1 cellular context compared by ENCODE assay signal in genomic region chr13:20902438-20903163, GRCh38.
TF ChIP-seq lines count a peak whose summit lies in the region.

XPO4 (minus strand) TSS chr13:20902746; CDS start chr13:20902738, 8 bp downstream.

TF ChIP-seq in HepG2, 621 proteins besides CTCF, POLR2A, EP300 and RAD21 (continued from another document and continues in another):
- TF ChIP-seq CEBPZ (IDR thresholded peaks at IDR 0.05; ENCODE audit: low read length) (no peak), DNMT1 (CRISPR knock-in tag; IDR thresholded peaks at IDR 0.05) (no peak; the same call in 1 of the 2 replicates), ZNF121 (CRISPR knock-in tag; IDR thresholded peaks at IDR 0.05) (0 out of 2 replicates have a peak, but pooled peaks have one; percentile 12), ZBTB42 (CRISPR knock-in tag; IDR thresholded peaks at IDR 0.05) (0 out of 2 replicates have a peak, but pooled peaks have one; percentile 17), HCFC1 (IDR thresholded peaks at IDR 0.05; ENCODE audit: low read depth, low read length) (no peak; the same call in 1 of the 2 replicates), E2F5 (CRISPR knock-in tag; conservative IDR thresholded peaks at IDR 0.05) (0 out of 2 replicates have a peak, but pooled peaks have one; percentile 56), ESRRA (CRISPR knock-in tag; IDR thresholded peaks at IDR 0.05; ENCODE audit: low read depth) (peak; percentile 50; the same call in 1 of the 2 replicates), AKAP8 (CRISPR knock-in tag; IDR thresholded peaks at IDR 0.05) (no peak), KDM5A (IDR thresholded peaks at IDR 0.05; ENCODE audit: borderline replicate concordance, low read length) (peak; percentile 89), FOSL2 (CRISPR knock-in tag; IDR thresholded peaks at IDR 0.05) (no peak; the same call in 1 of the 2 replicates), MIXL1 (CRISPR knock-in tag; IDR thresholded peaks at IDR 0.05) (no peak), FOXK1 (CRISPR knock-in tag; IDR thresholded peaks at IDR 0.05; ENCODE audit: borderline replicate concordance, low read depth) (no peak), AGO2 (optimal IDR thresholded peaks at IDR 0.05; ENCODE audit: low read depth, low read length) (peak; percentile 66), ZNF598 (CRISPR knock-in tag; IDR thresholded peaks at IDR 0.05; ENCODE audit: borderline replicate concordance) (no peak), ZBTB7A (CRISPR knock-in tag; IDR thresholded peaks at IDR 0.05) (peak; percentile 53; the same call in 1 of the 2 replicates), ZNF773 (CRISPR knock-in tag; IDR thresholded peaks at IDR 0.05; ENCODE audit: borderline replicate concordance) (peak; percentile 15; the same call in 1 of the 2 replicates), ZNF563 (CRISPR knock-in tag; IDR thresholded peaks at IDR 0.05) (peak; percentile 47; the same call in 1 of the 2 replicates), NFYB (CRISPR knock-in tag; IDR thresholded peaks at IDR 0.05) (peak; percentile 68), ZNF274 (CRISPR knock-in tag; IDR thresholded peaks at IDR 0.05) (0 out of 2 replicates have a peak, but pooled peaks have one; percentile 35), GTF3A (CRISPR knock-in tag; conservative IDR thresholded peaks at IDR 0.05) (no peak), REST (IDR thresholded peaks at IDR 0.05; ENCODE audit: borderline replicate concordance in 1 of 2, low read depth in 1 of 2, low read length in 2 of 2) (0 out of 4 replicates have a peak, but pooled peaks of 1 of the 2 experiments have one; percentile 12), ATAD3A (CRISPR knock-in tag; IDR thresholded peaks at IDR 0.05) (no peak), TBX3 (IDR thresholded peaks at IDR 0.05; ENCODE audit: borderline replicate concordance) (no peak), GABPB1 (CRISPR knock-in tag; IDR thresholded peaks at IDR 0.05) (peak; percentile 73), MXD4 (CRISPR knock-in tag; IDR thresholded peaks at IDR 0.05) (no peak), NPAS2 (CRISPR knock-in tag; IDR thresholded peaks at IDR 0.05; ENCODE audit: borderline replicate concordance) (no peak), ARID3A (IDR thresholded peaks at IDR 0.05; ENCODE audit: low read depth, low read length) (no peak), PHB2 (IDR thresholded peaks at IDR 0.05; ENCODE audit: partially characterized antibody) (no peak), TOPORS (CRISPR knock-in tag; IDR thresholded peaks at IDR 0.05) (peak; percentile 65; the same call in 1 of the 2 replicates), NFE2 (CRISPR knock-in tag; IDR thresholded peaks at IDR 0.05) (no peak), CHD4 (IDR thresholded peaks at IDR 0.05; ENCODE audit: borderline replicate concordance, low read length) (no peak)
- TF ChIP-seq, protein P1, sequence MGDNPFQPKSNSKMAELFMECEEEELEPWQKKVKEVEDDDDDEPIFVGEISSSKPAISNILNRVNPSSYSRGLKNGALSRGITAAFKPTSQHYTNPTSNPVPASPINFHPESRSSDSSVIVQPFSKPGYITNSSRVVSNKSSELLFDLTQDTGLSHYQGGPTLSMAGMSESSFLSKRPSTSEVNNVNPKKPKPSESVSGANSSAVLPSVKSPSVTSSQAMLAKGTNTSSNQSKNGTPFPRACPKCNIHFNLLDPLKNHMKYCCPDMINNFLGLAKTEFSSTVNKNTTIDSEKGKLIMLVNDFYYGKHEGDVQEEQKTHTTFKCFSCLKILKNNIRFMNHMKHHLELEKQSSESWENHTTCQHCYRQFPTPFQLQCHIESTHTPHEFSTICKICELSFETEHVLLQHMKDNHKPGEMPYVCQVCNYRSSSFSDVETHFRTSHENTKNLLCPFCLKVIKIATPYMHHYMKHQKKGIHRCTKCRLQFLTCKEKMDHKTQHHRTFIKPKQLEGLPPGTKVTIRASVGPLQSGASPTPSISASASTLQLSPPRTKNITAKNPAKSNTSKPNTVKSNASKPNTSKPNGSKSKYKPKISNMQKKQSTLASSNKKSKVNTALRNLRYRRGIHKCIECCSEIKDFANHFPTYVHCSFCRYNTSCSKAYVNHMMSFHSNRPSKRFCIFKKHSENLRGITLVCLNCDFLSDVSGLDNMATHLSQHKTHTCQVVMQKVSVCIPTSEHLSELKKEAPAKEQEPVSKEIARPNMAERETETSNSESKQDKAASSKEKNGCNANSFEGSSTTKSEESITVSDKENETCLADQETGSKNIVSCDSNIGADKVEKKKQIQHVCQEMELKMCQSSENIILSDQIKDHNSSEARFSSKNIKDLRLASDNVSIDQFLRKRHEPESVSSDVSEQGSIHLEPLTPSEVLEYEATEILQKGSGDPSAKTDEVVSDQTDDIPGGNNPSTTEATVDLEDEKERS (CRISPR knock-in tag; IDR thresholded peaks at IDR 0.05) = no peak
- TF ChIP-seq, protein P2, sequence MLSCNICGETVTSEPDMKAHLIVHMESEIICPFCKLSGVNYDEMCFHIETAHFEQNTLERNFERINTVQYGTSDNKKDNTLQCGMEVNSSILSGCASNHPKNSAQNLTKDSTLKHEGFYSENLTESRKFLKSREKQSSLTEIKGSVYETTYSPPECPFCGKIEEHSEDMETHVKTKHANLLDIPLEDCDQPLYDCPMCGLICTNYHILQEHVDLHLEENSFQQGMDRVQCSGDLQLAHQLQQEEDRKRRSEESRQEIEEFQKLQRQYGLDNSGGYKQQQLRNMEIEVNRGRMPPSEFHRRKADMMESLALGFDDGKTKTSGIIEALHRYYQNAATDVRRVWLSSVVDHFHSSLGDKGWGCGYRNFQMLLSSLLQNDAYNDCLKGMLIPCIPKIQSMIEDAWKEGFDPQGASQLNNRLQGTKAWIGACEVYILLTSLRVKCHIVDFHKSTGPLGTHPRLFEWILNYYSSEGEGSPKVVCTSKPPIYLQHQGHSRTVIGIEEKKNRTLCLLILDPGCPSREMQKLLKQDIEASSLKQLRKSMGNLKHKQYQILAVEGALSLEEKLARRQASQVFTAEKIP (CRISPR knock-in tag; IDR thresholded peaks at IDR 0.05; ENCODE audit: borderline replicate concordance) = no peak
- TF ChIP-seq, protein P3, sequence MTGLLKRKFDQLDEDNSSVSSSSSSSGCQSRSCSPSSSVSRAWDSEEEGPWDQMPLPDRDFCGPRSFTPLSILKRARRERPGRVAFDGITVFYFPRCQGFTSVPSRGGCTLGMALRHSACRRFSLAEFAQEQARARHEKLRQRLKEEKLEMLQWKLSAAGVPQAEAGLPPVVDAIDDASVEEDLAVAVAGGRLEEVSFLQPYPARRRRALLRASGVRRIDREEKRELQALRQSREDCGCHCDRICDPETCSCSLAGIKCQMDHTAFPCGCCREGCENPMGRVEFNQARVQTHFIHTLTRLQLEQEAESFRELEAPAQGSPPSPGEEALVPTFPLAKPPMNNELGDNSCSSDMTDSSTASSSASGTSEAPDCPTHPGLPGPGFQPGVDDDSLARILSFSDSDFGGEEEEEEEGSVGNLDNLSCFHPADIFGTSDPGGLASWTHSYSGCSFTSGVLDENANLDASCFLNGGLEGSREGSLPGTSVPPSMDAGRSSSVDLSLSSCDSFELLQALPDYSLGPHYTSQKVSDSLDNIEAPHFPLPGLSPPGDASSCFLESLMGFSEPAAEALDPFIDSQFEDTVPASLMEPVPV (CRISPR knock-in tag; IDR thresholded peaks at IDR 0.05) = 0 out of 2 replicates have a peak, but pooled peaks have one; percentile 19
- TF ChIP-seq, protein P4, sequence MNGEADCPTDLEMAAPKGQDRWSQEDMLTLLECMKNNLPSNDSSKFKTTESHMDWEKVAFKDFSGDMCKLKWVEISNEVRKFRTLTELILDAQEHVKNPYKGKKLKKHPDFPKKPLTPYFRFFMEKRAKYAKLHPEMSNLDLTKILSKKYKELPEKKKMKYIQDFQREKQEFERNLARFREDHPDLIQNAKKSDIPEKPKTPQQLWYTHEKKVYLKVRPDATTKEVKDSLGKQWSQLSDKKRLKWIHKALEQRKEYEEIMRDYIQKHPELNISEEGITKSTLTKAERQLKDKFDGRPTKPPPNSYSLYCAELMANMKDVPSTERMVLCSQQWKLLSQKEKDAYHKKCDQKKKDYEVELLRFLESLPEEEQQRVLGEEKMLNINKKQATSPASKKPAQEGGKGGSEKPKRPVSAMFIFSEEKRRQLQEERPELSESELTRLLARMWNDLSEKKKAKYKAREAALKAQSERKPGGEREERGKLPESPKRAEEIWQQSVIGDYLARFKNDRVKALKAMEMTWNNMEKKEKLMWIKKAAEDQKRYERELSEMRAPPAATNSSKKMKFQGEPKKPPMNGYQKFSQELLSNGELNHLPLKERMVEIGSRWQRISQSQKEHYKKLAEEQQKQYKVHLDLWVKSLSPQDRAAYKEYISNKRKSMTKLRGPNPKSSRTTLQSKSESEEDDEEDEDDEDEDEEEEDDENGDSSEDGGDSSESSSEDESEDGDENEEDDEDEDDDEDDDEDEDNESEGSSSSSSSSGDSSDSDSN (CRISPR knock-in tag; IDR thresholded peaks at IDR 0.05) = peak; percentile 44
